ENCODE assay signal across 12 cellular contexts in the genomic region with DNA sequence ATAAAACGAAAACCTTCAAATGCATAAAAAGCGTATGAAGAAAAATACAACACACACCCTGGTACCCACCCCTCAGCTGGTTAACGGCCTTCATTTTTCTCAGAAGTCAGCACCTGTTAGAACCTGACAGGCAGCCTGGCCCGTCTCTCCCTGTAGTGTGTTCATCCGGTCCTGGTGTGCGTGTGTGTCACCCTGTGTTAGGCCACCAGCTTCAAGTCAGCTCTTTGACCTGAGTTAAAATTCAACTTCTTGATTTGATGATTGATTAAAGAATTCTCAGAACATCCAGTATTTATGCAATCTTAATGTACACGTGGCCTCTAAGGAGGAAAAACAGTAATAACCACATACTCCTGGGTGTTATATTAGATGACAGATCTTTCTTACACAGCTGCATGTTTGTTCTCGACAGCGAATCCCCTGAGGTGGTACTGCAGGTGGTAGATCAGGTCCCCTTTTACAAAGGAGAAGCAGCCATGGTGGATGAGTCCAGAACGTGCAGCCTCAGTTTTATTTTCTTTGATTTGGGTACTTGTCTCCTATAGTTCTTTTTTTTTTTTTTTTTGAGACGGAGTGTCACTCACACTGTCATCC. TPM values are rescaled to one million over a fixed set of nuclear protein-coding genes. Genes with fewer than 3 reads are reported as not detected.
DNase-seq lines count a peak whose midpoint lies in the region; ATAC-seq and TF ChIP-seq lines count a peak whose summit lies in the region.
"Had no signal": no experiment of that assay in that cellular context is flagged by ENCODE, and none has a peak within 500 bp of the region (broad histone marks: within the 10 kb centered on the region; RNA-seq: fewer than 3 reads in every experiment).

No MANE protein-coding gene starts in this region.

- no peak for TF ChIP-seq CTCF in right lobe of liver (IDR thresholded peaks at IDR 0.05)

- TF ChIP-seq POLR2A in right lobe of liver (IDR thresholded peaks at IDR 0.05), result peak; percentile 20

- no peaks in the 10 kb centered on the region for H3K9me3 ChIP-seq in CD4-positive, CD25-positive, alpha-beta regulatory T cell (ENCODE audit: control insufficient read depth in 2 of 2, low read length in 2 of 2)
- H3K9me3 ChIP-seq in right lobe of liver, result no peaks in the 10 kb centered on the region

- H3K36me3 ChIP-seq in CD4-positive, CD25-positive, alpha-beta regulatory T cell (ENCODE audit: control insufficient read depth, insufficient read depth, low read length), result peaks cover 26% of the 10 kb centered on the region
- H3K36me3 ChIP-seq in right lobe of liver, result peaks cover 0 to 2% (median 0%) of the 10 kb centered on the region in 4 donors

- no peaks in the 10 kb centered on the region for H3K27me3 ChIP-seq in CD4-positive, CD25-positive, alpha-beta regulatory T cell (ENCODE audit: control insufficient read depth, insufficient read depth, low read length)
- no peaks in the 10 kb centered on the region for H3K27me3 ChIP-seq in right lobe of liver

- H3K4me3 ChIP-seq in CD4-positive, CD25-positive, alpha-beta regulatory T cell (ENCODE audit: low read depth, low read length), result no peak overlapping the region
- H3K4me3 ChIP-seq in right lobe of liver, result no peak overlapping the region
- H3K4me3 ChIP-seq: lung had no signal

- peaks cover 12 to 58% (median 43%) of the 10 kb centered on the region in 4 donors for H3K4me1 Mint-ChIP-seq in CD4-positive, CD25-positive, alpha-beta regulatory T cell

- H3K36me3 Mint-ChIP-seq in CD4-positive, CD25-positive, alpha-beta regulatory T cell, result peaks cover 50% of the 10 kb centered on the region

- intact Hi-C loops in right lobe of liver (cut with DNase I), result no loop called here

- H3K27ac ChIP-seq in CD4-positive, CD25-positive, alpha-beta regulatory T cell (ENCODE audit: insufficient read depth, low read length, poor library complexity, severe bottlenecking), result no peak overlapping the region
- peak overlapping the region in 2 of 3 donors; percentile 19 to 90 for H3K27ac ChIP-seq in right lobe of liver
- H3K27ac ChIP-seq: VCaP had no signal

- DNase-seq in CD4-positive, CD25-positive, alpha-beta regulatory T cell, result peak in 1 of 3 donors; percentile 94
- DNase-seq in right lobe of liver, result peak; percentile 56 to 83 (median 66)
- DNase-seq in iPS-NIHi7 (ENCODE audit: extremely low spot score), result no peak
- DNase-seq in NCI-H2029 treated with DMSO at 0.1 percent for 48 hours (lab: John Stamatoyannopoulos, UW), result no peak
- DNase-seq in putamen (ENCODE audit: low spot score), result no peak
- DNase-seq in SKM-1 treated with dmso at 0.1 percent for 144 hours (lab: John Stamatoyannopoulos, UW; ENCODE audit: unreplicated experiment), result no peak
- DNase-seq: H7, NCI-H2171 treated with DMSO at 0.1 percent for 48 hours had no signal

- no peaks in the 10 kb centered on the region for H3K9me3 Mint-ChIP-seq in CD4-positive, CD25-positive, alpha-beta regulatory T cell

- ATAC-seq in CD4-positive, CD25-positive, alpha-beta regulatory T cell (ENCODE audit: low read depth in 2 of 2), result peak in 1 of 2 donors; percentile 54
- ATAC-seq in GM18907 (IDR thresholded peaks at IDR 0.05; ENCODE audit: unreplicated experiment), result peak; percentile 73
- ATAC-seq in HG03354 (IDR thresholded peaks at IDR 0.05; ENCODE audit: poor library complexity, severe bottlenecking, unreplicated experiment), result peak; percentile 92
- peak; percentile 67 to 78 (median 72) for ATAC-seq in right lobe of liver

- WGBS in right lobe of liver (ENCODE audit: insufficient coverage, low coverage, low lambda C conversion rate, missing lambda C conversion rate), result 34% methylated on average over 9 of the region's 11 CpGs

- peak overlapping the region in 1 of 4 donors; percentile 33 for H3K4me3 Mint-ChIP-seq in CD4-positive, CD25-positive, alpha-beta regulatory T cell

- H3K4me1 ChIP-seq in CD4-positive, CD25-positive, alpha-beta regulatory T cell (ENCODE audit: control insufficient read depth, insufficient read depth, low read length, poor library complexity, severe bottlenecking), result peaks cover 6% of the 10 kb centered on the region
- H3K4me1 ChIP-seq in right lobe of liver, result peaks cover 0 to 54% (median 19%) of the 10 kb centered on the region in 4 donors

- H3K27me3 Mint-ChIP-seq in CD4-positive, CD25-positive, alpha-beta regulatory T cell, result no peaks in the 10 kb centered on the region

- peak overlapping the region in 2 of 3 donors; percentile 37 to 73 for H3K27ac Mint-ChIP-seq in CD4-positive, CD25-positive, alpha-beta regulatory T cell

RNA-seq across cellular contexts. Expression of gene TMEM217, which starts 19.1 kb away (rescaled TPM):
- total RNA-seq in CD4-positive, CD25-positive, alpha-beta regulatory T cell, result 1.4 TPM
- polyA plus RNA-seq in CD4-positive, CD25-positive, alpha-beta regulatory T cell, result 1 to 10 TPM in 1 of 4 donors, under 1 TPM in 3; 0.38 to 1.2 (median 0.72) TPM
- 1 to 10 TPM in 2 of 6 experiments, under 1 TPM in 3, not detected in 1; 0.15 to 5.2 (median 0.92) TPM for total RNA-seq in right lobe of liver

RNA-seq across cellular contexts. Expression of gene TBC1D22B, which starts 19.4 kb away (rescaled TPM):
- total RNA-seq in CD4-positive, CD25-positive, alpha-beta regulatory T cell, result 13.3 TPM
- 1 to 10 TPM; 8.2 to 9.6 (median 8.9) TPM for polyA plus RNA-seq in CD4-positive, CD25-positive, alpha-beta regulatory T cell
- 1 to 10 TPM; 1.3 to 4.0 (median 2.8) TPM for total RNA-seq in right lobe of liver

Comparison
In these comparisons a context has a peak if more than half of its experiments do, and no peak if none do; other contexts are left out.
1. DNase-seq: peak in right lobe of liver (3 of 3); none in iPS-NIHi7 (single experiment), NCI-H2029 treated with DMSO at 0.1 percent for 48 hours (single experiment), putamen (single experiment) and SKM-1 treated with dmso at 0.1 percent for 144 hours (single experiment).